Comparison of ENCODE assay signal across 15 cellular contexts in genomic region chr18:13284330-13285027, GRCh38.
DNase-seq lines count a peak whose midpoint lies in the region; ATAC-seq and TF ChIP-seq lines count a peak whose summit lies in the region.
"Had no signal": no experiment of that assay in that cellular context is flagged by ENCODE, and none has a peak within 500 bp of the region (broad histone marks: within the 10 kb centered on the region; RNA-seq: fewer than 3 reads in every experiment).

No MANE protein-coding gene starts in this region.

- peak overlapping the region; percentile 58 for H3K4me3 Mint-ChIP-seq in stimulated activated effector memory CD8-positive, alpha-beta T cell treated with anti-CD3 and anti-CD28 coated beads, Interleukin-12 subunit alpha, Interleukin-12 subunit beta, amount 100 ng/mL, for 72 hours
- H3K4me3 Mint-ChIP-seq: activated naive CD8-positive, alpha-beta T cell treated with anti-CD3 and anti-CD28 coated beads, Interleukin-2, amount 10 ng/mL, durations not matched to agents 7 days and 5 days had no signal

- TF ChIP-seq CTCF in coronary artery (IDR thresholded peaks at IDR 0.05), result no peak

- peak; percentile 58 for DNase-seq in activated CD4-positive, alpha-beta T cell treated with anti-CD3 and anti-CD28 coated beads for 48 hours
- no peak for DNase-seq in activated CD4-positive, alpha-beta T cell treated with anti-CD3 and anti-CD28 coated beads for 4 hours
- DNase-seq in activated CD4-positive, alpha-beta T cell treated with anti-CD3 and anti-CD28 coated beads, Interleukin-2, amount 50 U/mL, for 48 hours, result peak; percentile 61 to 71
- DNase-seq in coronary artery (ENCODE audit: low spot score) (no peak), T-helper 9 cell (no peak), NAMALWA (ENCODE audit: low spot score) (no peak)
- peak; percentile 40 to 79 for DNase-seq in stimulated activated effector memory CD8-positive, alpha-beta T cell treated with anti-CD3 and anti-CD28 coated beads, Interleukin-12 subunit alpha, Interleukin-12 subunit beta, amount 100 ng/mL, for 72 hours (ENCODE audit: low spot score in 2 of 2)
- DNase-seq: activated naive CD8-positive, alpha-beta T cell treated with anti-CD3 and anti-CD28 coated beads, Interleukin-2, amount 10 ng/mL, durations not matched to agents 7 days and 5 days; DMS79; foreskin keratinocyte; HCEC 1CT; NCI-H1092 treated with DMSO at 0.1 percent for 48 hours; NCI-H510A had no signal

- peak overlapping the region; percentile 56 for H3K4me3 ChIP-seq in coronary artery

- peak overlapping the region; percentile 84 for H3K27ac Mint-ChIP-seq in stimulated activated effector memory CD8-positive, alpha-beta T cell treated with anti-CD3 and anti-CD28 coated beads, Interleukin-12 subunit alpha, Interleukin-12 subunit beta, amount 100 ng/mL, for 72 hours
- H3K27ac Mint-ChIP-seq: activated naive CD8-positive, alpha-beta T cell treated with anti-CD3 and anti-CD28 coated beads, Interleukin-2, amount 10 ng/mL, durations not matched to agents 7 days and 5 days had no signal

- H3K27ac ChIP-seq in coronary artery, result peak overlapping the region in 1 of 2 donors; percentile 75
- H3K27ac ChIP-seq: foreskin keratinocyte, RWPE1 had no signal

- H3K36me3 Mint-ChIP-seq in stimulated activated effector memory CD8-positive, alpha-beta T cell treated with anti-CD3 and anti-CD28 coated beads, Interleukin-12 subunit alpha, Interleukin-12 subunit beta, amount 100 ng/mL, for 72 hours, result peaks cover 11% of the 10 kb centered on the region

- peak; percentile 84 for ATAC-seq in stimulated activated effector memory CD8-positive, alpha-beta T cell treated with anti-CD3 and anti-CD28 coated beads, Interleukin-12 subunit alpha, Interleukin-12 subunit beta, amount 100 ng/mL, for 72 hours
- ATAC-seq in GM18870 (IDR thresholded peaks at IDR 0.05; ENCODE audit: unreplicated experiment), result no peak
- ATAC-seq: foreskin keratinocyte had no signal

- H3K9me3 Mint-ChIP-seq in stimulated activated effector memory CD8-positive, alpha-beta T cell treated with anti-CD3 and anti-CD28 coated beads, Interleukin-12 subunit alpha, Interleukin-12 subunit beta, amount 100 ng/mL, for 72 hours, result no peaks in the 10 kb centered on the region
- H3K9me3 Mint-ChIP-seq: activated naive CD8-positive, alpha-beta T cell treated with anti-CD3 and anti-CD28 coated beads, Interleukin-2, amount 10 ng/mL, durations not matched to agents 7 days and 5 days had no signal

- peaks cover 59% of the 10 kb centered on the region for H3K4me1 Mint-ChIP-seq in stimulated activated effector memory CD8-positive, alpha-beta T cell treated with anti-CD3 and anti-CD28 coated beads, Interleukin-12 subunit alpha, Interleukin-12 subunit beta, amount 100 ng/mL, for 72 hours

Comparison
In these comparisons a context has a peak if more than half of its experiments do, and no peak if none do; other contexts are left out.
1. DNase-seq: peak in activated CD4-positive, alpha-beta T cell treated with anti-CD3 and anti-CD28 coated beads for 48 hours (single experiment), activated CD4-positive, alpha-beta T cell treated with anti-CD3 and anti-CD28 coated beads, Interleukin-2, amount 50 U/mL, for 48 hours (2 of 2) and stimulated activated effector memory CD8-positive, alpha-beta T cell treated with anti-CD3 and anti-CD28 coated beads, Interleukin-12 subunit alpha, Interleukin-12 subunit beta, amount 100 ng/mL, for 72 hours (2 of 2); none in activated CD4-positive, alpha-beta T cell treated with anti-CD3 and anti-CD28 coated beads for 4 hours (0 of 2), coronary artery (single experiment), T-helper 9 cell (single experiment) and NAMALWA (single experiment).